27 cellular contexts compared by ENCODE assay signal in genomic region chr3:72278349-72279067, GRCh38.
"Had no signal": no experiment of that assay in that cellular context is flagged by ENCODE, and none has a peak within 500 bp of the region (broad histone marks: within the 10 kb centered on the region; RNA-seq: fewer than 3 reads in every experiment).

No MANE protein-coding gene starts in this region.

- FAIRE-seq: frontal cortex had no signal

- H3K27me3 Mint-ChIP-seq: activated naive CD4-positive, alpha-beta T cell treated with anti-CD3 and anti-CD28 coated beads, Interleukin-2, amount 50 U/mL, for 24 hours; T-helper 17 cell had no signal

- H3K27me3 ChIP-seq: adrenal gland, ascending aorta, left lung, ovary, right atrium auricular region, stomach, testis had no signal

- H3K9me3 ChIP-seq: adrenal gland, ascending aorta, ovary, psoas muscle, testis had no signal

- H3K27ac Mint-ChIP-seq: activated CD4-positive, alpha-beta memory T cell treated with anti-CD3 and anti-CD28 coated beads, Interleukin-2, amount 10 ng/mL, durations not matched to agents 7 days and 5 days; activated CD4-positive, alpha-beta T cell treated with anti-CD3 and anti-CD28 coated beads, Interleukin-2, amount 10 ng/mL, durations not matched to agents 24 days and 14 days; activated naive CD4-positive, alpha-beta T cell treated with anti-CD3 and anti-CD28 coated beads, Interleukin-2, amount 50 U/mL, for 24 hours; activated T-helper 1 cell treated with anti-CD3 and anti-CD28 coated beads, Interleukin-12 subunit alpha, Interleukin-12 subunit beta, Interleukin-2, Interleukin-4 antibody, amounts not matched to agents 30 ng/mL and 10 ng/mL and 1 ng/mL, durations not matched to agents 14 hours and 24 hours and 36 hours; stimulated activated effector memory CD8-positive, alpha-beta T cell treated with anti-CD3 and anti-CD28 coated beads, Interleukin-12 subunit alpha, Interleukin-12 subunit beta, amount 100 ng/mL, for 72 hours; T-helper 17 cell; type B pancreatic cell had no signal

- H3K36me3 ChIP-seq: adrenal gland, ascending aorta, brain microvascular endothelial cell, left lung, ovary, right atrium auricular region, stomach had no signal

- H3K36me3 Mint-ChIP-seq: stimulated activated effector memory CD8-positive, alpha-beta T cell treated with anti-CD3 and anti-CD28 coated beads, Interleukin-12 subunit alpha, Interleukin-12 subunit beta, amount 100 ng/mL, for 72 hours; type B pancreatic cell had no signal

- H3K4me3 ChIP-seq: adrenal gland, ascending aorta, left lung, lung, ovary, psoas muscle, right atrium auricular region, skin epidermis, stomach, testis had no signal

- ATAC-seq: left lung; naive thymus-derived CD4-positive, alpha-beta T cell; stimulated activated effector memory CD8-positive, alpha-beta T cell treated with anti-CD3 and anti-CD28 coated beads, Interleukin-12 subunit alpha, Interleukin-12 subunit beta, amount 100 ng/mL, for 72 hours; T-helper 17 cell had no signal

- H3K27ac ChIP-seq: adrenal gland, ascending aorta, brain microvascular endothelial cell, left lung, ovary, psoas muscle, right atrium auricular region, skin epidermis, testis had no signal

- H3K9me3 Mint-ChIP-seq: type B pancreatic cell had no signal

- DNase-seq: activated CD4-positive, alpha-beta memory T cell treated with anti-CD3 and anti-CD28 coated beads, Interleukin-2, amount 10 ng/mL, durations not matched to agents 7 days and 5 days; activated CD4-positive, alpha-beta T cell treated with anti-CD3 and anti-CD28 coated beads, Interleukin-2, amount 10 ng/mL, durations not matched to agents 24 days and 14 days; activated gamma-delta T cell; adrenal gland; brain microvascular endothelial cell; dermis blood vessel endothelial cell; effector CD8-positive, alpha-beta T cell; glutamatergic neuron; hippocampal formation; kidney glomerular epithelial cell; left lung; naive thymus-derived CD4-positive, alpha-beta T cell; ovary; psoas muscle; stimulated activated CD4-positive, alpha-beta T cell treated with anti-CD3 and anti-CD28 coated beads, Interleukin-1b, Interleukin-23, amount 100 ng/mL, for 48 hours; stomach; T-helper 17 cell; testis had no signal

- H3K4me3 Mint-ChIP-seq: activated CD4-positive, alpha-beta memory T cell treated with anti-CD3 and anti-CD28 coated beads, Interleukin-2, amount 10 ng/mL, durations not matched to agents 7 days and 5 days; activated CD4-positive, alpha-beta T cell treated with anti-CD3 and anti-CD28 coated beads, Interleukin-2, amount 10 ng/mL, durations not matched to agents 24 days and 14 days; activated naive CD4-positive, alpha-beta T cell treated with anti-CD3 and anti-CD28 coated beads, Interleukin-2, amount 50 U/mL, for 24 hours; activated T-helper 1 cell treated with anti-CD3 and anti-CD28 coated beads, Interleukin-12 subunit alpha, Interleukin-12 subunit beta, Interleukin-2, Interleukin-4 antibody, amounts not matched to agents 30 ng/mL and 10 ng/mL and 1 ng/mL, durations not matched to agents 14 hours and 24 hours and 36 hours; naive thymus-derived CD4-positive, alpha-beta T cell; stimulated activated effector memory CD8-positive, alpha-beta T cell treated with anti-CD3 and anti-CD28 coated beads, Interleukin-12 subunit alpha, Interleukin-12 subunit beta, amount 100 ng/mL, for 72 hours; T-helper 17 cell; type B pancreatic cell had no signal

- H3K4me1 ChIP-seq: psoas muscle had no signal
